ENCODE assay signal across 1 cellular context in the genomic region with DNA sequence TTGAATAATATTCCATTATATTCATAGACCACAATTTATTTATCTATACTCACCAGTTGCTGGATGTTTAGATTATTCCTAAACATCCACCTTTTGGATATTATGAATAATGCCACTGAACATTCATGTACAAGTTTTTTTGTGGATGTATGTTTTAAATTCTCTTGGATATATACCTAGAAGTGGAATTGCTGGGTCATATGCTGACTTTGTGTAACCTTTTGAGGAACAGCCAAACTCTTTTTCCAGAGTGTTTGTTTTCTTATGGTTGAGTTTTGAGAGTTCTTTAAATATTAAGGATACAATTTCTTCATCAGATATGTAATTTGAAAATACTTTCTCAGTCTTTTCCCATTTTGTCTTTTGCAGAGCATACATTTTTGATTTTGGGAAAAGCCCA.
TF ChIP-seq lines count a peak whose summit lies in the region.

No MANE protein-coding gene starts in this region.

TF ChIP-seq in GM12878, 131 proteins besides CTCF, POLR2A, EP300 and RAD21:
- TF ChIP-seq, protein P1, sequence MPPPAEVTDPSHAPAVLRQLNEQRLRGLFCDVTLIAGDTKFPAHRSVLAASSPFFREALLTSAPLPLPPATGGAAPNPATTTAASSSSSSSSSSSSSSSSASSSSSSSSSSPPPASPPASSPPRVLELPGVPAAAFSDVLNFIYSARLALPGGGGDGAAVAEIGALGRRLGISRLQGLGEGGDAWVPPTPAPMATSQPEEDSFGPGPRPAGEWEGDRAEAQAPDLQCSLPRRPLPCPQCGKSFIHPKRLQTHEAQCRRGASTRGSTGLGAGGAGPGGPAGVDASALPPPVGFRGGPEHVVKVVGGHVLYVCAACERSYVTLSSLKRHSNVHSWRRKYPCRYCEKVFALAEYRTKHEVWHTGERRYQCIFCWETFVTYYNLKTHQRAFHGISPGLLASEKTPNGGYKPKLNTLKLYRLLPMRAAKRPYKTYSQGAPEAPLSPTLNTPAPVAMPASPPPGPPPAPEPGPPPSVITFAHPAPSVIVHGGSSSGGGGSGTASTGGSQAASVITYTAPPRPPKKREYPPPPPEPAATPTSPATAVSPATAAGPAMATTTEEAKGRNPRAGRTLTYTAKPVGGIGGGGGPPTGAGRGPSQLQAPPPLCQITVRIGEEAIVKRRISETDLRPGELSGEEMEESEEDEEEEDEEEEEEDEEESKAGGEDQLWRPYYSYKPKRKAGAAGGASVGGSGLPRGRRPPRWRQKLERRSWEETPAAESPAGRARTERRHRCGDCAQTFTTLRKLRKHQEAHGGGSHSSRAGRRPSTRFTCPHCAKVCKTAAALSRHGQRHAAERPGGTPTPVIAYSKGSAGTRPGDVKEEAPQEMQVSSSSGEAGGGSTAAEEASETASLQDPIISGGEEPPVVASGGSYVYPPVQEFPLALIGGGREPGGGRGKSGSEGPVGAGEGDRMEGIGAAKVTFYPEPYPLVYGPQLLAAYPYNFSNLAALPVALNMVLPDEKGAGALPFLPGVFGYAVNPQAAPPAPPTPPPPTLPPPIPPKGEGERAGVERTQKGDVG (CRISPR knock-in tag; IDR thresholded peaks at IDR 0.05) = no peak
- TF ChIP-seq KDM1A (IDR thresholded peaks at IDR 0.05; ENCODE audit: borderline replicate concordance) (no peak), MYC (IDR thresholded peaks at IDR 0.05; ENCODE audit: insufficient read depth, insufficient read length, insufficient replicate concordance, low read length, severe bottlenecking) (no peak), NR2F1 (conservative IDR thresholded peaks at IDR 0.05) (no peak)
